In the genomic region with DNA sequence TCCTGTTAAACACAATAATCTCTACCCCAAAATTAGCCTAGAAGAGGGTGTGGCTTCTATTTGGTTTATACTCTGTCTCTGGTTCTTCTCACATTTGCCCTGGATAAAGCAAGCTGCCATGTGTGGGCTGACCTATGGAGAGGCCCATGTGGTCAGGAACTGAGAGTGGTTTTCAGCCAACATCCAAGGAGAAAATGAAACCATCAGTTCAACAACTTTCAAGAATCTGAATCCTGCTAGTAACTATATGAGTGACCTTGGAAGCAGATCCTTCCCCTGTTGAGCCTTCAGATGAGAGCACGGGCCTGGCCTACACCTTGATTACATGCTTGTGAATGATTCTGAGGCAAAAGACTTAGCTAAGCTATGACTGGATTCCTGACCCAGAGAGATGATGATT, we compare ENCODE assay signal across 15 cellular contexts. TPM values are rescaled to one million over a fixed set of nuclear protein-coding genes. Genes with fewer than 3 reads are reported as not detected.
DNase-seq lines count a peak whose midpoint lies in the region; ATAC-seq and TF ChIP-seq lines count a peak whose summit lies in the region.
"Had no signal": no experiment of that assay in that cellular context is flagged by ENCODE, and none has a peak within 500 bp of the region (broad histone marks: within the 10 kb centered on the region; RNA-seq: fewer than 3 reads in every experiment).

No MANE protein-coding gene starts in this region.

- H3K9me3 Mint-ChIP-seq in CD4-positive, CD25-positive, alpha-beta regulatory T cell = peaks cover 0 to 2% (median 0%) of the 10 kb centered on the region in 7 donors
- peaks cover 2% of the 10 kb centered on the region in 2 donors for H3K9me3 Mint-ChIP-seq in natural killer cell

- peak in 1 of 3 donors; percentile 37 for DNase-seq in CD4-positive, CD25-positive, alpha-beta regulatory T cell
- DNase-seq in amniotic epithelial cell (ENCODE audit: low read depth) (peak; percentile 42), natural killer cell (no peak), NCI-H1436 treated with DMSO at 0.1 percent for 48 hours (lab: John Stamatoyannopoulos, UW) (no peak), NCI-H2227 (lab: John Stamatoyannopoulos, UW; ENCODE audit: unreplicated experiment) (no peak), head of caudate nucleus (no peak)
- no peak for DNase-seq in effector memory CD4-positive, alpha-beta T cell
- DNase-seq: Caco-2, NCI-H1417, NCI-H2029, NCI-H510A treated with DMSO at 0.1 percent for 48 hours, SIG-M5 had no signal

- H3K4me1 Mint-ChIP-seq in CD4-positive, CD25-positive, alpha-beta regulatory T cell = peaks cover 21 to 80% (median 59%) of the 10 kb centered on the region in 4 donors
- H3K4me1 Mint-ChIP-seq in natural killer cell = peaks cover 61 to 64% of the 10 kb centered on the region in 2 donors

- ATAC-seq in CD4-positive, CD25-positive, alpha-beta regulatory T cell (ENCODE audit: low read depth in 2 of 2) = peak in 1 of 2 donors; percentile 35
- ATAC-seq in natural killer cell = peak in 1 of 3 donors; percentile 7

- peak overlapping the region; percentile 15 for H3K27ac ChIP-seq in CD4-positive, CD25-positive, alpha-beta regulatory T cell (ENCODE audit: insufficient read depth, low read length, poor library complexity, severe bottlenecking)
- H3K27ac ChIP-seq in effector memory CD4-positive, alpha-beta T cell (ENCODE audit: insufficient read depth, low read length, poor library complexity, severe bottlenecking) = no peak overlapping the region
- H3K27ac ChIP-seq: BLaER1, KMS-11 had no signal

- H4K20me1 ChIP-seq in Loucy (ENCODE audit: insufficient read depth, low read length, poor library complexity, severe bottlenecking) = no peaks in the 10 kb centered on the region
- H4K20me1 ChIP-seq: BLaER1 had no signal

- H3K36me3 ChIP-seq in CD4-positive, CD25-positive, alpha-beta regulatory T cell (ENCODE audit: control insufficient read depth, insufficient read depth, low read length) = no peaks in the 10 kb centered on the region
- H3K36me3 ChIP-seq in Loucy (ENCODE audit: insufficient read depth, low read length) = no peaks in the 10 kb centered on the region
- no peaks in the 10 kb centered on the region for H3K36me3 ChIP-seq in effector memory CD4-positive, alpha-beta T cell (ENCODE audit: control insufficient read depth, insufficient read depth, low read length)
- H3K36me3 ChIP-seq: BLaER1 had no signal

- no peaks in the 10 kb centered on the region for H3K27me3 ChIP-seq in CD4-positive, CD25-positive, alpha-beta regulatory T cell (ENCODE audit: control insufficient read depth, insufficient read depth, low read length)
- no peaks in the 10 kb centered on the region for H3K27me3 ChIP-seq in Loucy (ENCODE audit: insufficient read depth, low read length, poor library complexity, severe bottlenecking)
- H3K27me3 ChIP-seq in effector memory CD4-positive, alpha-beta T cell (replicated peaks; ENCODE audit: control insufficient read depth, insufficient read depth, low read length, poor library complexity, severe bottlenecking) = no peaks in the 10 kb centered on the region
- H3K27me3 ChIP-seq: BLaER1 had no signal

- H3K36me3 Mint-ChIP-seq in CD4-positive, CD25-positive, alpha-beta regulatory T cell = no peaks in the 10 kb centered on the region
- H3K36me3 Mint-ChIP-seq in natural killer cell = no peaks in the 10 kb centered on the region

- H3K9ac ChIP-seq in Loucy (ENCODE audit: low read depth, low read length, poor library complexity, severe bottlenecking) = peak overlapping the region; percentile 7
- H3K9ac ChIP-seq: BLaER1, KMS-11 had no signal

- no peaks in the 10 kb centered on the region for H3K9me2 ChIP-seq in Loucy (replicated peaks; ENCODE audit: low read depth, low read length)

- TF ChIP-seq CTCF in Loucy (conservative IDR thresholded peaks at IDR 0.05; ENCODE audit: low read length) (no peak), natural killer cell (IDR thresholded peaks at IDR 0.05) (no peak)

- H3K4me3 Mint-ChIP-seq in CD4-positive, CD25-positive, alpha-beta regulatory T cell = peak overlapping the region in 2 of 4 donors; percentile 5 to 74
- H3K4me3 Mint-ChIP-seq in natural killer cell = no peak overlapping the region

- peak overlapping the region; percentile 10 for H3K4me2 ChIP-seq in Loucy (ENCODE audit: low read depth, low read length, poor library complexity, severe bottlenecking)
- H3K4me2 ChIP-seq: BLaER1, KMS-11 had no signal

- H3K27me3 Mint-ChIP-seq in CD4-positive, CD25-positive, alpha-beta regulatory T cell = no peaks in the 10 kb centered on the region
- peaks cover 0 to 8% of the 10 kb centered on the region in 2 donors for H3K27me3 Mint-ChIP-seq in natural killer cell (ENCODE audit: low read depth in 2 of 2)

- peak overlapping the region; percentile 1 to 49 (median 1) for H3K27ac Mint-ChIP-seq in CD4-positive, CD25-positive, alpha-beta regulatory T cell
- H3K27ac Mint-ChIP-seq in natural killer cell = peak overlapping the region; percentile 80 to 81

- H3K79me2 ChIP-seq in Loucy (ENCODE audit: insufficient read depth, low read length) = no peaks in the 10 kb centered on the region

- peaks cover 10% of the 10 kb centered on the region; the same call in 1 of the 2 replicates for H3F3A ChIP-seq in Loucy (ENCODE audit: low read depth)

- intact Hi-C loops in natural killer cell (cut with micrococcal nuclease) = no loop called here
- intact Hi-C loops in head of caudate nucleus (cut with DNase I) = no loop called here

- no peak overlapping the region for H2AFZ ChIP-seq in Loucy (ENCODE audit: low read length)

- peak overlapping the region; percentile 46 for H3K4me3 ChIP-seq in CD4-positive, CD25-positive, alpha-beta regulatory T cell (ENCODE audit: low read depth, low read length)
- H3K4me3 ChIP-seq in Loucy (ENCODE audit: low read length, poor library complexity, severe bottlenecking) = no peak overlapping the region
- H3K4me3 ChIP-seq in effector memory CD4-positive, alpha-beta T cell (ENCODE audit: insufficient read depth, low read depth, low read length, poor library complexity, severe bottlenecking) = no peak overlapping the region
- H3K4me3 ChIP-seq: BLaER1 had no signal

- H3K9me3 ChIP-seq in CD4-positive, CD25-positive, alpha-beta regulatory T cell (ENCODE audit: control insufficient read depth in 2 of 2, low read length in 2 of 2) = no peaks in the 10 kb centered on the region
- no peaks in the 10 kb centered on the region; the same call in 1 of the 2 replicates for H3K9me3 ChIP-seq in Loucy (ENCODE audit: insufficient read depth, low read depth, low read length)
- H3K9me3 ChIP-seq in effector memory CD4-positive, alpha-beta T cell (ENCODE audit: control insufficient read depth, low read length) = no peaks in the 10 kb centered on the region
- H3K9me3 ChIP-seq: Caco-2 had no signal

- H3K4me1 ChIP-seq in CD4-positive, CD25-positive, alpha-beta regulatory T cell (ENCODE audit: control insufficient read depth, insufficient read depth, low read length, poor library complexity, severe bottlenecking) = peaks cover 63% of the 10 kb centered on the region
- peaks cover 45% of the 10 kb centered on the region for H3K4me1 ChIP-seq in Loucy (ENCODE audit: insufficient read depth, low read length, poor library complexity, severe bottlenecking)
- peaks cover 26% of the 10 kb centered on the region for H3K4me1 ChIP-seq in effector memory CD4-positive, alpha-beta T cell (ENCODE audit: control insufficient read depth, insufficient read depth, low read length, poor library complexity, severe bottlenecking)
- H3K4me1 ChIP-seq: Caco-2 had no signal

RNA-seq across cellular contexts. Expression of a gene that starts 11.5 kb away (rescaled TPM):
- total RNA-seq in CD4-positive, CD25-positive, alpha-beta regulatory T cell = 180 TPM
- polyA plus RNA-seq in CD4-positive, CD25-positive, alpha-beta regulatory T cell = 100 to 1,000 TPM in 3 of 4 donors, 10 to 100 TPM in 1; 87.6 to 131 (median 109) TPM
- 10 to 100 TPM; 68.1 to 87.4 (median 84.5) TPM for total RNA-seq in natural killer cell
